In genomic region chr16:15477802-15478201, GRCh38 we compare ENCODE assay signal across 17 cellular contexts. TPM values are rescaled to one million over a fixed set of nuclear protein-coding genes. Genes with fewer than 3 reads are reported as not detected.
A peak's percentile ranks its signal among the peaks of the same experiment; 100 is the strongest.
DNase-seq lines count a peak whose midpoint lies in the region; ATAC-seq and TF ChIP-seq lines count a peak whose summit lies in the region.
"Had no signal": no experiment of that assay in that cellular context is flagged by ENCODE, and none has a peak within 500 bp of the region (broad histone marks: within the 10 kb centered on the region; RNA-seq: fewer than 3 reads in every experiment).

No MANE protein-coding gene starts in this region.

- CTCF ChIA-PET in activated CD8-positive, alpha-beta T cell treated with anti-CD3 and anti-CD28 coated beads for 36 hours (lab: Charles Lee) = interaction anchor here (0.8 to 0.9 kb wide), 2 partner anchors 9 to 50 kb away, joined by 3 read pairs; no protein-coding TSS in a partner anchor
- CTCF ChIA-PET in activated CD8-positive, alpha-beta T cell treated with anti-CD3 and anti-CD28 coated beads, Interleukin-2, amount 10 ng/mL, durations not matched to agents 7 days and 5 days (lab: Charles Lee) = no interaction called here

- no peaks in the 10 kb centered on the region for H3K9me3 ChIP-seq in HAP-1
- H3K9me3 ChIP-seq in T-helper 17 cell (ENCODE audit: control insufficient read depth, low read length, poor library complexity, severe bottlenecking) = no peaks in the 10 kb centered on the region

- H3K27ac Mint-ChIP-seq in activated CD8-positive, alpha-beta T cell treated with anti-CD3 and anti-CD28 coated beads for 36 hours = peak overlapping the region; percentile 32
- H3K27ac Mint-ChIP-seq in activated CD8-positive, alpha-beta T cell treated with anti-CD3 and anti-CD28 coated beads, Interleukin-2, amount 10 ng/mL, durations not matched to agents 7 days and 5 days = no peak overlapping the region
- peak overlapping the region; percentile 84 for H3K27ac Mint-ChIP-seq in activated naive CD8-positive, alpha-beta T cell treated with anti-CD3 and anti-CD28 coated beads, Interleukin-2, amount 50 U/mL, for 24 hours
- peak overlapping the region; percentile 59 for H3K27ac Mint-ChIP-seq in stimulated activated memory B cell treated with anti-CD40 and anti-IgM and Interleukin-4, amounts not matched to agents 10 μg/mL and 1 μg/mL and 100 μg/mL, for 72 hours
- H3K27ac Mint-ChIP-seq in T-helper 17 cell = no peak overlapping the region

- no peak overlapping the region for H3K4me3 ChIP-seq in HAP-1
- H3K4me3 ChIP-seq: A549 had no signal

- H3K9me3 Mint-ChIP-seq in activated CD8-positive, alpha-beta T cell treated with anti-CD3 and anti-CD28 coated beads for 36 hours = peaks cover 10% of the 10 kb centered on the region
- no peaks in the 10 kb centered on the region for H3K9me3 Mint-ChIP-seq in activated CD8-positive, alpha-beta T cell treated with anti-CD3 and anti-CD28 coated beads, Interleukin-2, amount 10 ng/mL, durations not matched to agents 7 days and 5 days (ENCODE audit: insufficient read depth)
- H3K9me3 Mint-ChIP-seq in activated naive CD8-positive, alpha-beta T cell treated with anti-CD3 and anti-CD28 coated beads, Interleukin-2, amount 50 U/mL, for 24 hours = peaks cover 13% of the 10 kb centered on the region
- no peaks in the 10 kb centered on the region for H3K9me3 Mint-ChIP-seq in stimulated activated memory B cell treated with anti-CD40 and anti-IgM and Interleukin-4, amounts not matched to agents 10 μg/mL and 1 μg/mL and 100 μg/mL, for 72 hours

- peaks cover 12% of the 10 kb centered on the region for H3K36me3 Mint-ChIP-seq in activated CD8-positive, alpha-beta T cell treated with anti-CD3 and anti-CD28 coated beads for 36 hours (ENCODE audit: low read depth)
- H3K36me3 Mint-ChIP-seq in activated CD8-positive, alpha-beta T cell treated with anti-CD3 and anti-CD28 coated beads, Interleukin-2, amount 10 ng/mL, durations not matched to agents 7 days and 5 days (ENCODE audit: low read depth) = no peaks in the 10 kb centered on the region
- H3K36me3 Mint-ChIP-seq in activated naive CD8-positive, alpha-beta T cell treated with anti-CD3 and anti-CD28 coated beads, Interleukin-2, amount 50 U/mL, for 24 hours (ENCODE audit: low read depth) = peaks cover 34% of the 10 kb centered on the region
- peaks cover 20% of the 10 kb centered on the region for H3K36me3 Mint-ChIP-seq in stimulated activated memory B cell treated with anti-CD40 and anti-IgM and Interleukin-4, amounts not matched to agents 10 μg/mL and 1 μg/mL and 100 μg/mL, for 72 hours
- peaks cover 2% of the 10 kb centered on the region for H3K36me3 Mint-ChIP-seq in T-helper 17 cell (ENCODE audit: low read depth)

- no peak for TF ChIP-seq CTCF in activated CD8-positive, alpha-beta T cell treated with anti-CD3 and anti-CD28 coated beads for 36 hours (IDR thresholded peaks at IDR 0.05)

- H3K36me3 ChIP-seq in HAP-1 (replicated peaks) = no peaks in the 10 kb centered on the region

- no peaks in the 10 kb centered on the region for H3K27me3 Mint-ChIP-seq in activated CD8-positive, alpha-beta T cell treated with anti-CD3 and anti-CD28 coated beads for 36 hours
- no peaks in the 10 kb centered on the region for H3K27me3 Mint-ChIP-seq in activated CD8-positive, alpha-beta T cell treated with anti-CD3 and anti-CD28 coated beads, Interleukin-2, amount 10 ng/mL, durations not matched to agents 7 days and 5 days (ENCODE audit: low read depth)
- H3K27me3 Mint-ChIP-seq in activated naive CD8-positive, alpha-beta T cell treated with anti-CD3 and anti-CD28 coated beads, Interleukin-2, amount 50 U/mL, for 24 hours = no peaks in the 10 kb centered on the region
- H3K27me3 Mint-ChIP-seq in stimulated activated memory B cell treated with anti-CD40 and anti-IgM and Interleukin-4, amounts not matched to agents 10 μg/mL and 1 μg/mL and 100 μg/mL, for 72 hours = no peaks in the 10 kb centered on the region
- H3K27me3 Mint-ChIP-seq in T-helper 17 cell = peaks cover 8% of the 10 kb centered on the region

- in situ Hi-C loops in HAP-1 (cut with MboI; ENCODE audit: low sequenced_read_pairs) = loop anchor here (25.0 kb wide), 1 partner anchor 109 kb away; no protein-coding TSS in a partner anchor

- H3K27me3 ChIP-seq in HAP-1 (ENCODE audit: low read depth) = no peaks in the 10 kb centered on the region

- no peaks in the 10 kb centered on the region for H3K4me1 ChIP-seq in HAP-1

- H3K4me1 Mint-ChIP-seq in activated CD8-positive, alpha-beta T cell treated with anti-CD3 and anti-CD28 coated beads for 36 hours (ENCODE audit: low read depth) = peaks cover 25% of the 10 kb centered on the region
- H3K4me1 Mint-ChIP-seq in activated CD8-positive, alpha-beta T cell treated with anti-CD3 and anti-CD28 coated beads, Interleukin-2, amount 10 ng/mL, durations not matched to agents 7 days and 5 days (ENCODE audit: low read depth) = peaks cover 7% of the 10 kb centered on the region
- peaks cover 45% of the 10 kb centered on the region for H3K4me1 Mint-ChIP-seq in activated naive CD8-positive, alpha-beta T cell treated with anti-CD3 and anti-CD28 coated beads, Interleukin-2, amount 50 U/mL, for 24 hours
- peaks cover 27% of the 10 kb centered on the region for H3K4me1 Mint-ChIP-seq in stimulated activated memory B cell treated with anti-CD40 and anti-IgM and Interleukin-4, amounts not matched to agents 10 μg/mL and 1 μg/mL and 100 μg/mL, for 72 hours
- H3K4me1 Mint-ChIP-seq in T-helper 17 cell = peaks cover 2% of the 10 kb centered on the region

- H3K4me3 Mint-ChIP-seq in activated CD8-positive, alpha-beta T cell treated with anti-CD3 and anti-CD28 coated beads for 36 hours = no peak overlapping the region
- no peak overlapping the region for H3K4me3 Mint-ChIP-seq in activated CD8-positive, alpha-beta T cell treated with anti-CD3 and anti-CD28 coated beads, Interleukin-2, amount 10 ng/mL, durations not matched to agents 7 days and 5 days
- peak overlapping the region; percentile 36 for H3K4me3 Mint-ChIP-seq in activated naive CD8-positive, alpha-beta T cell treated with anti-CD3 and anti-CD28 coated beads, Interleukin-2, amount 50 U/mL, for 24 hours
- peak overlapping the region; percentile 9 for H3K4me3 Mint-ChIP-seq in stimulated activated memory B cell treated with anti-CD40 and anti-IgM and Interleukin-4, amounts not matched to agents 10 μg/mL and 1 μg/mL and 100 μg/mL, for 72 hours
- H3K4me3 Mint-ChIP-seq in T-helper 17 cell = no peak overlapping the region

- intact Hi-C loops in activated CD8-positive, alpha-beta T cell treated with anti-CD3 and anti-CD28 coated beads for 36 hours (cut with micrococcal nuclease) = no loop called here

- POLR2A ChIA-PET in activated CD8-positive, alpha-beta T cell treated with anti-CD3 and anti-CD28 coated beads for 36 hours (lab: Charles Lee) = interaction anchor here (1.2 kb wide), 1 partner anchor 11 kb away, joined by 3 read pairs; no protein-coding TSS in a partner anchor
- POLR2A ChIA-PET in activated CD8-positive, alpha-beta T cell treated with anti-CD3 and anti-CD28 coated beads, Interleukin-2, amount 10 ng/mL, durations not matched to agents 7 days and 5 days (lab: Charles Lee) = no interaction called here

- DNase-seq in activated CD8-positive, alpha-beta T cell treated with anti-CD3 and anti-CD28 coated beads for 36 hours = no peak
- DNase-seq in activated CD8-positive, alpha-beta T cell treated with anti-CD3 and anti-CD28 coated beads, Interleukin-2, amount 10 ng/mL, durations not matched to agents 7 days and 5 days = no peak
- peak; percentile 24 for DNase-seq in HCEC 1CT
- no peak for DNase-seq in activated naive CD8-positive, alpha-beta T cell treated with anti-CD3 and anti-CD28 coated beads, Interleukin-2, amount 50 U/mL, for 24 hours
- no peak for DNase-seq in HAP-1 (ENCODE audit: low spot score in 2 of 2)
- no peak for DNase-seq in T-helper 17 cell
- DNase-seq: COR-L47, GOT3, NCI-H1092, NCI-H146, NCI-H510A treated with DMSO at 0.1 percent for 48 hours, NCI-H82, PC-3 had no signal

- ATAC-seq in activated CD8-positive, alpha-beta T cell treated with anti-CD3 and anti-CD28 coated beads for 36 hours = peak; percentile 51
- ATAC-seq in activated CD8-positive, alpha-beta T cell treated with anti-CD3 and anti-CD28 coated beads, Interleukin-2, amount 10 ng/mL, durations not matched to agents 7 days and 5 days = no peak
- ATAC-seq in activated naive CD8-positive, alpha-beta T cell treated with anti-CD3 and anti-CD28 coated beads, Interleukin-2, amount 50 U/mL, for 24 hours = peak; percentile 86
- ATAC-seq in stimulated activated memory B cell treated with anti-CD40 and anti-IgM and Interleukin-4, amounts not matched to agents 10 μg/mL and 1 μg/mL and 100 μg/mL, for 72 hours = peak; percentile 72
- ATAC-seq in HG02759 (IDR thresholded peaks at IDR 0.05; ENCODE audit: unreplicated experiment) (no peak), T-helper 17 cell (no peak)
- ATAC-seq: A549, HepG2, PC-3 had no signal

RNA-seq across cellular contexts. Expression of gene BMERB1, which starts 43.4 kb away (rescaled TPM):
- 10 to 100 TPM; 14.0 to 14.1 TPM for total RNA-seq in activated CD8-positive, alpha-beta T cell treated with anti-CD3 and anti-CD28 coated beads for 36 hours
- 1 to 10 TPM; 1.6 to 4.3 TPM for total RNA-seq in activated CD8-positive, alpha-beta T cell treated with anti-CD3 and anti-CD28 coated beads, Interleukin-2, amount 10 ng/mL, durations not matched to agents 7 days and 5 days
- 1 to 10 TPM; 1.8 to 3.0 TPM for total RNA-seq in T-helper 17 cell

Comparison
In these comparisons a context has a peak if more than half of its experiments do, and no peak if none do; other contexts are left out.
1. ATAC-seq: peak in activated CD8-positive, alpha-beta T cell treated with anti-CD3 and anti-CD28 coated beads for 36 hours (single experiment), activated naive CD8-positive, alpha-beta T cell treated with anti-CD3 and anti-CD28 coated beads, Interleukin-2, amount 50 U/mL, for 24 hours (single experiment) and stimulated activated memory B cell treated with anti-CD40 and anti-IgM and Interleukin-4, amounts not matched to agents 10 μg/mL and 1 μg/mL and 100 μg/mL, for 72 hours (single experiment); none in activated CD8-positive, alpha-beta T cell treated with anti-CD3 and anti-CD28 coated beads, Interleukin-2, amount 10 ng/mL, durations not matched to agents 7 days and 5 days (single experiment), HG02759 (single experiment) and T-helper 17 cell (single experiment).
2. H3K27ac Mint-ChIP-seq: peak in activated CD8-positive, alpha-beta T cell treated with anti-CD3 and anti-CD28 coated beads for 36 hours (single experiment), activated naive CD8-positive, alpha-beta T cell treated with anti-CD3 and anti-CD28 coated beads, Interleukin-2, amount 50 U/mL, for 24 hours (single experiment) and stimulated activated memory B cell treated with anti-CD40 and anti-IgM and Interleukin-4, amounts not matched to agents 10 μg/mL and 1 μg/mL and 100 μg/mL, for 72 hours (single experiment); none in activated CD8-positive, alpha-beta T cell treated with anti-CD3 and anti-CD28 coated beads, Interleukin-2, amount 10 ng/mL, durations not matched to agents 7 days and 5 days (single experiment) and T-helper 17 cell (single experiment).
3. H3K4me3 Mint-ChIP-seq: peak in activated naive CD8-positive, alpha-beta T cell treated with anti-CD3 and anti-CD28 coated beads, Interleukin-2, amount 50 U/mL, for 24 hours (single experiment) and stimulated activated memory B cell treated with anti-CD40 and anti-IgM and Interleukin-4, amounts not matched to agents 10 μg/mL and 1 μg/mL and 100 μg/mL, for 72 hours (single experiment); none in activated CD8-positive, alpha-beta T cell treated with anti-CD3 and anti-CD28 coated beads for 36 hours (single experiment), activated CD8-positive, alpha-beta T cell treated with anti-CD3 and anti-CD28 coated beads, Interleukin-2, amount 10 ng/mL, durations not matched to agents 7 days and 5 days (single experiment) and T-helper 17 cell (single experiment).